In the genomic region with DNA sequence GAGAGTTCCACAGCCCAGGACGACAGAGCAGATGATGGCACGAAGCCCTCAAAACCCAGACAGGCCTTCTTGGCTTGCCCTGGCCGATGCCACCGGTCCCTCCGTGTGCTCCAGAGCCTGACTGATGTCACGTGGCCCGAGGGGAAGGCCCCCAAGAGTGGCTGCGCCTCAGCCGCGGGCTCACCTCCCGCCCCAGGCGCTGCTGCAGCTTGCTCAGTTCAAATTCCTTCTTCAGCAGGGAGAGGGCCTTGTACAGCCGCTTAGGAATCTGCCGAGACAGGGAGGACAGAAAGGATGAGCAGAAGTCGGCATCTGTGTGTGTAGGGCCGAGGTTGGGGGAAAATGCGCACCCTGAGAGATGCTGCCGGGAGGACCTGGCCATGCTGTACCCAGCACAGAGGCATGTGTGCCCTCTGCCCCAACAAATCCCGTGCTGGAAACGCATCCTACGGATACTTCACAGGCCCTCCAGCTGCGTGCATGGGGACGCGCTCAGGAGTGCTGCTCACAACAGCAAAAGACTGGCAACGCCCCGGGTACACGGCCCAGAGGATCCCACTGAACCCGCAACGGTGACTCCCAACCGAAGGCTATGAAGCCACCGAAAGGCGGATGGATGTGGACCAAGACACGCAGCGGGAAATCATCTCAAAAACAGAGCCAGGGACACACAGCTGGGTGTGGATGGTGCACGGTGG, we compare ENCODE assay signal across 2 cellular contexts.
TF ChIP-seq lines count a peak whose summit lies in the region.

No MANE protein-coding gene starts in this region.

TF ChIP-seq in GM12891, 5 proteins besides CTCF, POLR2A, EP300 and RAD21:
- TF ChIP-seq POU2F2 (IDR thresholded peaks at IDR 0.05; ENCODE audit: low read depth, low read length) (no peak), TAF1 (IDR thresholded peaks at IDR 0.05; ENCODE audit: low read depth, low read length) (no peak), SPI1 (IDR thresholded peaks at IDR 0.05; ENCODE audit: low read depth, low read length) (no peak), POLR2AphosphoS5 (IDR thresholded peaks at IDR 0.05; ENCODE audit: low read depth, low read length) (no peak), PAX5 (IDR thresholded peaks at IDR 0.05; ENCODE audit: insufficient read depth, low read length, severe bottlenecking) (no peak)

TF ChIP-seq in GM12878, 131 proteins besides CTCF, POLR2A, EP300 and RAD21:
- TF ChIP-seq POLR2AphosphoS2 (IDR thresholded peaks at IDR 0.05; ENCODE audit: low read depth, low read length) = peak; percentile 7; the same call in 1 of the 2 replicates
- TF ChIP-seq ZNF622 (IDR thresholded peaks at IDR 0.05) = no peak
- TF ChIP-seq, protein P1, sequence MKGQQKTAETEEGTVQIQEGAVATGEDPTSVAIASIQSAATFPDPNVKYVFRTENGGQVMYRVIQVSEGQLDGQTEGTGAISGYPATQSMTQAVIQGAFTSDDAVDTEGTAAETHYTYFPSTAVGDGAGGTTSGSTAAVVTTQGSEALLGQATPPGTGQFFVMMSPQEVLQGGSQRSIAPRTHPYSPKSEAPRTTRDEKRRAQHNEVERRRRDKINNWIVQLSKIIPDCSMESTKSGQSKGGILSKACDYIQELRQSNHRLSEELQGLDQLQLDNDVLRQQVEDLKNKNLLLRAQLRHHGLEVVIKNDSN (IDR thresholded peaks at IDR 0.05; ENCODE audit: borderline replicate concordance, extremely low read length, insufficient read depth, low read depth, low read length) = no peak
- no peak for TF ChIP-seq CBFB (IDR thresholded peaks at IDR 0.05; ENCODE audit: low read depth)
- TF ChIP-seq ETV6 (conservative IDR thresholded peaks at IDR 0.05 in 1 of 2, IDR thresholded peaks at IDR 0.05 in 1 of 2; ENCODE audit: borderline replicate concordance in 1 of 2, low read depth in 1 of 2) = no peak
- no peak for TF ChIP-seq ZZZ3 (IDR thresholded peaks at IDR 0.05; ENCODE audit: control insufficient read depth, insufficient read length, low read depth)
- TF ChIP-seq JUND (IDR thresholded peaks at IDR 0.05; ENCODE audit: low read depth, low read length) = no peak
- TF ChIP-seq ZNF274 (IDR thresholded peaks at IDR 0.05; ENCODE audit: insufficient read depth, insufficient read length) = no peak
- TF ChIP-seq, protein P2, sequence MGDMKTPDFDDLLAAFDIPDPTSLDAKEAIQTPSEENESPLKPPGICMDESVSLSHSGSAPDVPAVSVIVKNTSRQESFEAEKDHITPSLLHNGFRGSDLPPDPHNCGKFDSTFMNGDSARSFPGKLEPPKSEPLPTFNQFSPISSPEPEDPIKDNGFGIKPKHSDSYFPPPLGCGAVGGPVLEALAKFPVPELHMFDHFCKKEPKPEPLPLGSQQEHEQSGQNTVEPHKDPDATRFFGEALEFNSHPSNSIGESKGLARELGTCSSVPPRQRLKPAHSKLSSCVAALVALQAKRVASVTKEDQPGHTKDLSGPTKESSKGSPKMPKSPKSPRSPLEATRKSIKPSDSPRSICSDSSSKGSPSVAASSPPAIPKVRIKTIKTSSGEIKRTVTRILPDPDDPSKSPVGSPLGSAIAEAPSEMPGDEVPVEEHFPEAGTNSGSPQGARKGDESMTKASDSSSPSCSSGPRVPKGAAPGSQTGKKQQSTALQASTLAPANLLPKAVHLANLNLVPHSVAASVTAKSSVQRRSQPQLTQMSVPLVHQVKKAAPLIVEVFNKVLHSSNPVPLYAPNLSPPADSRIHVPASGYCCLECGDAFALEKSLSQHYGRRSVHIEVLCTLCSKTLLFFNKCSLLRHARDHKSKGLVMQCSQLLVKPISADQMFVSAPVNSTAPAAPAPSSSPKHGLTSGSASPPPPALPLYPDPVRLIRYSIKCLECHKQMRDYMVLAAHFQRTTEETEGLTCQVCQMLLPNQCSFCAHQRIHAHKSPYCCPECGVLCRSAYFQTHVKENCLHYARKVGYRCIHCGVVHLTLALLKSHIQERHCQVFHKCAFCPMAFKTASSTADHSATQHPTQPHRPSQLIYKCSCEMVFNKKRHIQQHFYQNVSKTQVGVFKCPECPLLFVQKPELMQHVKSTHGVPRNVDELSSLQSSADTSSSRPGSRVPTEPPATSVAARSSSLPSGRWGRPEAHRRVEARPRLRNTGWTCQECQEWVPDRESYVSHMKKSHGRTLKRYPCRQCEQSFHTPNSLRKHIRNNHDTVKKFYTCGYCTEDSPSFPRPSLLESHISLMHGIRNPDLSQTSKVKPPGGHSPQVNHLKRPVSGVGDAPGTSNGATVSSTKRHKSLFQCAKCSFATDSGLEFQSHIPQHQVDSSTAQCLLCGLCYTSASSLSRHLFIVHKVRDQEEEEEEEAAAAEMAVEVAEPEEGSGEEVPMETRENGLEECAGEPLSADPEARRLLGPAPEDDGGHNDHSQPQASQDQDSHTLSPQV (IDR thresholded peaks at IDR 0.05) = no peak
